In genomic region chr1:54053745-54054437, GRCh38 we compare ENCODE assay signal across 9 cellular contexts. TPM values are rescaled to one million over a fixed set of nuclear protein-coding genes. Genes with fewer than 3 reads are reported as not detected.
DNase-seq lines count a peak whose midpoint lies in the region; ATAC-seq and TF ChIP-seq lines count a peak whose summit lies in the region.
"Had no signal": no experiment of that assay in that cellular context is flagged by ENCODE, and none has a peak within 500 bp of the region (broad histone marks: within the 10 kb centered on the region; RNA-seq: fewer than 3 reads in every experiment).

No MANE protein-coding gene starts in this region.

- H3K27me3 Mint-ChIP-seq in stimulated activated naive CD8-positive, alpha-beta T cell treated with anti-CD3 and anti-CD28 coated beads, Interleukin-15, amount 100 ng/mL, for 72 hours: no peaks in the 10 kb centered on the region

- peak overlapping the region; percentile 85 for H3K4me3 ChIP-seq in RWPE2 (ENCODE audit: severe bottlenecking)
- peak overlapping the region; percentile 25 for H3K4me3 ChIP-seq in hepatocyte

- H3K4me1 ChIP-seq in RWPE2 (ENCODE audit: insufficient read depth, poor library complexity, severe bottlenecking) (peaks cover 9% of the 10 kb centered on the region), hepatocyte (ENCODE audit: insufficient read depth) (peaks cover 21% of the 10 kb centered on the region)

- peaks cover 5% of the 10 kb centered on the region; the same call in 1 of the 2 replicates for H3K36me3 ChIP-seq in RWPE2 (ENCODE audit: low read depth)
- H3K36me3 ChIP-seq in hepatocyte (replicated peaks; ENCODE audit: insufficient read depth, low read depth): no peaks in the 10 kb centered on the region

- H3K4me2 ChIP-seq in hepatocyte: peak overlapping the region; percentile 76

- no peaks in the 10 kb centered on the region for H3K27me3 ChIP-seq in RWPE2 (ENCODE audit: insufficient read depth, poor library complexity, severe bottlenecking)
- H3K27me3 ChIP-seq in hepatocyte: no peaks in the 10 kb centered on the region

- H2AFZ ChIP-seq in hepatocyte: peak overlapping the region; percentile 46

- H3K9me3 ChIP-seq in RWPE2 (ENCODE audit: severe bottlenecking) (no peaks in the 10 kb centered on the region), hepatocyte (ENCODE audit: low read depth) (no peaks in the 10 kb centered on the region)

- peaks cover 22% of the 10 kb centered on the region for H4K20me1 ChIP-seq in hepatocyte (ENCODE audit: insufficient read depth, poor library complexity, severe bottlenecking)

- H3K4me3 Mint-ChIP-seq in stimulated activated naive CD8-positive, alpha-beta T cell treated with anti-CD3 and anti-CD28 coated beads, Interleukin-15, amount 100 ng/mL, for 72 hours: no peak overlapping the region

- H3K79me2 ChIP-seq in hepatocyte: peaks cover 40% of the 10 kb centered on the region

- no peaks in the 10 kb centered on the region for H3K9me2 ChIP-seq in hepatocyte (replicated peaks; ENCODE audit: insufficient read depth)

- ATAC-seq in stimulated activated naive CD8-positive, alpha-beta T cell treated with anti-CD3 and anti-CD28 coated beads, Interleukin-15, Interleukin-2, amounts not matched to agents 100 U/mL and 50 U/mL, for 24 hours: no peak
- no peak for ATAC-seq in stimulated activated naive CD8-positive, alpha-beta T cell treated with anti-CD3 and anti-CD28 coated beads, Interleukin-15, amount 100 ng/mL, for 72 hours
- no peak for ATAC-seq in RWPE2 (ENCODE audit: low read depth)
- ATAC-seq in HG03460 (IDR thresholded peaks at IDR 0.05; ENCODE audit: unreplicated experiment): no peak
- ATAC-seq in HG03039 (IDR thresholded peaks at IDR 0.05; ENCODE audit: unreplicated experiment): no peak

- no peaks in the 10 kb centered on the region for H3K9me3 Mint-ChIP-seq in stimulated activated naive CD8-positive, alpha-beta T cell treated with anti-CD3 and anti-CD28 coated beads, Interleukin-15, amount 100 ng/mL, for 72 hours

- 16% methylated on average over 21 of the region's 21 CpGs for WGBS in hepatocyte (ENCODE audit: low lambda C conversion rate, missing lambda C conversion rate)

- H3K4me1 Mint-ChIP-seq in stimulated activated naive CD8-positive, alpha-beta T cell treated with anti-CD3 and anti-CD28 coated beads, Interleukin-15, amount 100 ng/mL, for 72 hours: peaks cover 38% of the 10 kb centered on the region

- H3K27ac Mint-ChIP-seq in stimulated activated naive CD8-positive, alpha-beta T cell treated with anti-CD3 and anti-CD28 coated beads, Interleukin-15, amount 100 ng/mL, for 72 hours: no peak overlapping the region

- no peak for TF ChIP-seq CTCF in RWPE2 (IDR thresholded peaks at IDR 0.05; ENCODE audit: poor library complexity, severe bottlenecking)
- TF ChIP-seq CTCF in hepatocyte (IDR thresholded peaks at IDR 0.05; ENCODE audit: poor library complexity): peak; percentile 6

- H3K27ac ChIP-seq in RWPE2 (ENCODE audit: poor library complexity, severe bottlenecking): peak overlapping the region; percentile 58
- peak overlapping the region; percentile 84 for H3K27ac ChIP-seq in hepatocyte

- DNase-seq in stimulated activated naive CD8-positive, alpha-beta T cell treated with anti-CD3 and anti-CD28 coated beads, Interleukin-15, Interleukin-2, amounts not matched to agents 100 U/mL and 50 U/mL, for 24 hours: peak; percentile 18
- no peak for DNase-seq in stimulated activated naive CD8-positive, alpha-beta T cell treated with anti-CD3 and anti-CD28 coated beads, Interleukin-15, amount 100 ng/mL, for 72 hours
- DNase-seq in RWPE2 (ENCODE audit: low spot score) (no peak), hepatocyte (ENCODE audit: low spot score) (no peak), superior temporal gyrus (ENCODE audit: extremely low spot score) (peak; percentile 30), cerebellum (ENCODE audit: low spot score) (no peak)

RNA-seq across cellular contexts. Expression of gene TCEANC2, which starts 0.5 kb away (rescaled TPM):
- total RNA-seq in hepatocyte: 2.5 and 3.0 TPM in 2 replicates
- 3.2 and 3.4 TPM in 2 replicates for polyA plus RNA-seq in hepatocyte
- total RNA-seq in cerebellum: 7.8 TPM

RNA-seq across cellular contexts. Expression of gene TMEM59, which starts 0.9 kb away (rescaled TPM):
- total RNA-seq in hepatocyte (708 and 714 TPM in 2 replicates), cerebellum (72.4 TPM)
- polyA plus RNA-seq in hepatocyte: 1,181 and 1,185 TPM in 2 replicates

RNA-seq across cellular contexts. Expression of gene LDLRAD1, which starts 35.9 kb away (rescaled TPM):
- total RNA-seq in hepatocyte: 0.28 and 1.7 TPM in 2 replicates
- polyA plus RNA-seq in hepatocyte: 0.13 and 0.82 TPM in 2 replicates
- not detected for total RNA-seq in cerebellum
- total RNA-seq: glomerular endothelial cell had no signal

Comparison
In these comparisons a context has a peak if more than half of its experiments do, and no peak if none do; other contexts are left out.
1. DNase-seq: peak in stimulated activated naive CD8-positive, alpha-beta T cell treated with anti-CD3 and anti-CD28 coated beads, Interleukin-15, Interleukin-2, amounts not matched to agents 100 U/mL and 50 U/mL, for 24 hours (single experiment) and superior temporal gyrus (single experiment); none in stimulated activated naive CD8-positive, alpha-beta T cell treated with anti-CD3 and anti-CD28 coated beads, Interleukin-15, amount 100 ng/mL, for 72 hours (0 of 2), RWPE2 (single experiment), hepatocyte (single experiment) and cerebellum (single experiment).